8 cellular contexts compared by ENCODE assay signal in the genomic region with DNA sequence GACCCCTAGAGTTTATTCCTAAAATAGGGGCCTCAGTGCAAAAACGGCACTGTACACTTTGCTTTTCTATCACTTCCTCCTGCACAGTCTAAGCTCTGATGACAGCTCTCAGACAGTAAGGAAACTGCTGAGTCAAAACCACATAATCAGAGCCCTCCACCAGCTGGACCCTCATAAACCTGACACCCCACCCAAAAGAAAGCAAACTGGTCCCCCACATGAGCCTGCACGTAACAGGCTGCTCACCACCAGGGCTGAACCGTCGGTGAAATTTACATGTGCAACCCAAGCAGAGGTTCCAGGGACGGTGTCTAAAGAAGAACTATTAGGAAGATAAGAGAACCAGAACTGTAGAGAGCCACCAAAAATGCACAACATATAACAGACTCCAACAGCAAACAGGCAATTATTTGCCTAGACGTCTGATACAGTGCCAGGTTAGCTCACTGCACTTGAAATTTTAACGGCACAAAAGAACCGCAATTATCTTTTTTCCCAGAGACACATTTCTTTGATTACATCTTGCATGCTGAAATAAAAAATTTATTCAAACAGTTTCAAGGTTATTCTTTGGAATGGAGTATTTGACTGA. TPM values are rescaled to one million over a fixed set of nuclear protein-coding genes. Genes with fewer than 3 reads are reported as not detected.
DNase-seq lines count a peak whose midpoint lies in the region; ATAC-seq and TF ChIP-seq lines count a peak whose summit lies in the region.

No MANE protein-coding gene starts in this region.

- H3K27ac Mint-ChIP-seq in MCF 10A (ENCODE audit: low read depth, unreplicated experiment) = peak overlapping the region; percentile 88
- H3K27ac Mint-ChIP-seq in type B pancreatic cell = peak overlapping the region; percentile 65

- H3K36me3 ChIP-seq in breast epithelium (no peaks in the 10 kb centered on the region), OCI-LY7 (ENCODE audit: insufficient read depth, low read length) (no peaks in the 10 kb centered on the region)

- peaks cover 70% of the 10 kb centered on the region; the same call in 1 of the 2 replicates for H3K79me2 ChIP-seq in OCI-LY7 (ENCODE audit: insufficient read depth, low read depth, low read length)

- peaks cover 6% of the 10 kb centered on the region for H3K36me3 Mint-ChIP-seq in MCF 10A (ENCODE audit: insufficient read depth, unreplicated experiment)
- H3K36me3 Mint-ChIP-seq in type B pancreatic cell = no peaks in the 10 kb centered on the region

- H3K4me3 ChIP-seq in breast epithelium = no peak overlapping the region
- peak overlapping the region; percentile 39 for H3K4me3 ChIP-seq in OCI-LY7 (ENCODE audit: low read depth, low read length, poor library complexity, severe bottlenecking)

- H3K27me3 ChIP-seq in breast epithelium = no peaks in the 10 kb centered on the region

- H3K4me1 Mint-ChIP-seq in MCF 10A (ENCODE audit: insufficient read depth, unreplicated experiment) (peaks cover 53% of the 10 kb centered on the region), type B pancreatic cell (ENCODE audit: unreplicated experiment) (peaks cover 17% of the 10 kb centered on the region)

- DNase-seq in MCF 10A (ENCODE audit: unreplicated experiment) (no peak), breast epithelium (ENCODE audit: low spot score in 2 of 2) (no peak), OCI-LY7 (ENCODE audit: low spot score) (peak; percentile 54), germinal center (ENCODE audit: low spot score) (peak; percentile 30), type B pancreatic cell (ENCODE audit: extremely low spot score, unreplicated experiment) (no peak), posterior vena cava (ENCODE audit: low spot score) (no peak), dedifferentiated amniotic fluid mesenchymal stem cell (ENCODE audit: extremely low spot score) (no peak)

- no peaks in the 10 kb centered on the region for H3K9me3 ChIP-seq in breast epithelium
- H3K9me3 ChIP-seq in OCI-LY7 (ENCODE audit: low read length) = no peaks in the 10 kb centered on the region

- no peak for TF ChIP-seq POLR2A in breast epithelium (IDR thresholded peaks at IDR 0.05)

- H3K27ac ChIP-seq in breast epithelium (peak overlapping the region in 1 of 2 donors; percentile 15), OCI-LY7 (ENCODE audit: low read depth, low read length, poor library complexity, severe bottlenecking) (peak overlapping the region; percentile 11)

- no peaks in the 10 kb centered on the region for H3K27me3 Mint-ChIP-seq in MCF 10A (ENCODE audit: insufficient read depth, unreplicated experiment)
- no peaks in the 10 kb centered on the region for H3K27me3 Mint-ChIP-seq in type B pancreatic cell

- peaks cover 8% of the 10 kb centered on the region; the same call in 1 of the 2 replicates for H4K20me1 ChIP-seq in OCI-LY7 (ENCODE audit: insufficient read depth, low read length)

- ATAC-seq in HG03064 (IDR thresholded peaks at IDR 0.05; ENCODE audit: low read depth, unreplicated experiment) = peak; percentile 51

- BruUV-seq in MCF 10A (replicated peaks; lab: Mats Ljungman, UMichigan) (no TSS peak), OCI-LY7 (replicated peaks; lab: Mats Ljungman, UMichigan) (no TSS peak)

- intact Hi-C loops in MCF 10A (cut with micrococcal nuclease) = no loop called here
- intact Hi-C loops in breast epithelium (cut with DNase I; ENCODE audit: low total_unique reads) = no loop called here
- intact Hi-C loops in OCI-LY7 (cut with micrococcal nuclease; ENCODE audit: unreplicated experiment) = no loop called here
- intact Hi-C loops in posterior vena cava (cut with DNase I) = loop anchor here in 1 of 2 donors (5.0 kb wide), 1 partner anchor 37 kb away; no protein-coding TSS in a partner anchor

- H3K9me2 ChIP-seq in OCI-LY7 (ENCODE audit: insufficient read depth, low read length) = no peaks in the 10 kb centered on the region

- CTCF ChIA-PET in MCF 10A (lab: Yijun Ruan, JAX) (interaction anchor here (1.2 kb wide), 1 partner anchor 18 kb away, joined by 4 read pairs; no protein-coding TSS in a partner anchor), OCI-LY7 (lab: Charles Lee; ENCODE audit: unreplicated experiment) (interaction anchor here (1.4 kb wide), 1 partner anchor 16 kb away, joined by 4 read pairs; no protein-coding TSS in a partner anchor)

- POLR2A ChIA-PET in MCF 10A (lab: Yijun Ruan, JAX) = interaction anchor here (0.9 to 6.8 kb wide), 6 partner anchors 10 to 51 kb away, joined by 3 to 167 read pairs (median 5); a partner anchor contains a TSS
- POLR2A ChIA-PET in OCI-LY7 (lab: Charles Lee) = interaction anchor here (1.0 to 1.7 kb wide), 6 partner anchors 8 to 370 kb away, joined by 3 to 6 read pairs (median 4); no protein-coding TSS in a partner anchor

- H3K9me3 Mint-ChIP-seq in MCF 10A (ENCODE audit: unreplicated experiment) (no peaks in the 10 kb centered on the region), type B pancreatic cell (no peaks in the 10 kb centered on the region)

- H3K4me3 Mint-ChIP-seq in MCF 10A (ENCODE audit: unreplicated experiment) = peak overlapping the region; percentile 61
- peak overlapping the region; percentile 50 for H3K4me3 Mint-ChIP-seq in type B pancreatic cell

- peak overlapping the region; percentile 74 for H3K4me2 ChIP-seq in OCI-LY7 (ENCODE audit: low read length)

- H3K4me1 ChIP-seq in breast epithelium (peaks cover 0 to 26% of the 10 kb centered on the region in 2 donors), OCI-LY7 (ENCODE audit: insufficient read depth, low read length, poor library complexity, severe bottlenecking) (peaks cover 53% of the 10 kb centered on the region)

- H2AFZ ChIP-seq in OCI-LY7 (ENCODE audit: low read length) = no peak overlapping the region

- TF ChIP-seq CTCF in MCF 10A (IDR thresholded peaks at IDR 0.05; ENCODE audit: unreplicated experiment) (no peak), breast epithelium (IDR thresholded peaks at IDR 0.05) (no peak), OCI-LY7 (conservative IDR thresholded peaks at IDR 0.05; ENCODE audit: low read length) (0 out of 2 replicates have a peak, but pooled peaks have one; percentile 5), type B pancreatic cell (conservative IDR thresholded peaks at IDR 0.05) (no peak)

RNA-seq across cellular contexts. Expression of a gene that starts 19.6 kb away (rescaled TPM):
- total RNA-seq in MCF 10A (2022) = 21.7 and 24.7 TPM in 2 replicates
- 100 to 1,000 TPM in 1 of 3 donors, 10 to 100 TPM in 2; 66.5 to 114 (median 80.1) TPM for total RNA-seq in breast epithelium
- 45.4 and 65.6 TPM in 2 replicates for total RNA-seq in OCI-LY7 (2014; rRNA removed; shearing (Covaris generic))
- 57.5 and 64.7 TPM in 2 replicates for total RNA-seq in OCI-LY7 (2022)
- 15.1 and 26.9 TPM in 2 replicates for total RNA-seq in type B pancreatic cell (ENCODE audit: low replicate concordance)
- total RNA-seq in posterior vena cava = 10 to 100 TPM; 33.7 to 37.5 TPM

Comparison
In these comparisons a context has a peak if more than half of its experiments do, and no peak if none do; other contexts are left out.
1. DNase-seq: peak in OCI-LY7 (single experiment) and germinal center (single experiment); none in MCF 10A (single experiment), breast epithelium (0 of 2), type B pancreatic cell (single experiment), posterior vena cava (single experiment) and dedifferentiated amniotic fluid mesenchymal stem cell (single experiment).